Comparison of ENCODE assay signal across 8 cellular contexts in genomic region chr9:92764988-92765936, GRCh38. TPM values are rescaled to one million over a fixed set of nuclear protein-coding genes. Genes with fewer than 3 reads are reported as not detected.
DNase-seq lines count a peak whose midpoint lies in the region; ATAC-seq and TF ChIP-seq lines count a peak whose summit lies in the region.

No MANE protein-coding gene starts in this region.

- no peaks in the 10 kb centered on the region for H3K36me3 Mint-ChIP-seq in activated naive CD4-positive, alpha-beta T cell treated with anti-CD3 and anti-CD28 coated beads, Interleukin-2, amount 50 U/mL, for 24 hours

- intact Hi-C loops in testis (cut with DNase I; ENCODE audit: low total_unique reads) = no loop called here

- TF ChIP-seq POLR2A in NB4 (IDR thresholded peaks at IDR 0.05; ENCODE audit: extremely low read depth, insufficient read length) = peak; percentile 88
- peak; percentile 37 for TF ChIP-seq POLR2A in testis (IDR thresholded peaks at IDR 0.05)

- H3K27ac Mint-ChIP-seq in activated naive CD4-positive, alpha-beta T cell treated with anti-CD3 and anti-CD28 coated beads, Interleukin-2, amount 50 U/mL, for 24 hours = peak overlapping the region; percentile 96

- H3K27me3 ChIP-seq in testis = no peaks in the 10 kb centered on the region

- peak overlapping the region; percentile 88 for H3K4me3 Mint-ChIP-seq in activated naive CD4-positive, alpha-beta T cell treated with anti-CD3 and anti-CD28 coated beads, Interleukin-2, amount 50 U/mL, for 24 hours

- no peaks in the 10 kb centered on the region for H3K36me3 ChIP-seq in testis (ENCODE audit: low read depth, missing control alignments)

- DNase-seq in NB4 (ENCODE audit: low read depth) = peak; percentile 99
- peak; percentile 96 for DNase-seq in SK-N-DZ (ENCODE audit: low spot score)
- DNase-seq in glomerular visceral epithelial cell (ENCODE audit: extremely low spot score) = peak; percentile 98
- DNase-seq in omental fat pad (ENCODE audit: low spot score) = peak; percentile 87
- DNase-seq in testis = peak; percentile 98

- H3K9me3 ChIP-seq in testis = no peaks in the 10 kb centered on the region

- H3K4me3 ChIP-seq in NB4 (ENCODE audit: low read depth, low read length) (peak overlapping the region; percentile 77), testis (peak overlapping the region; percentile 87 to 97)

- TF ChIP-seq CTCF in GM12801 (IDR thresholded peaks at IDR 0.05; ENCODE audit: extremely low read depth, insufficient read length) = peak; percentile 52
- TF ChIP-seq CTCF in NB4 (IDR thresholded peaks at IDR 0.05; ENCODE audit: low read depth, low read length) = peak; percentile 79
- TF ChIP-seq CTCF in omental fat pad (IDR thresholded peaks at IDR 0.05) = peak in 2 of 3 donors; percentile 20 to 75
- peak; percentile 86 to 93 (median 89) for TF ChIP-seq CTCF in testis (IDR thresholded peaks at IDR 0.05)

- WGBS in testis, 2 donors = 1% methylated on average over 28 to 69 of the region's 75 CpGs

- no peaks in the 10 kb centered on the region for H3K9me3 Mint-ChIP-seq in activated naive CD4-positive, alpha-beta T cell treated with anti-CD3 and anti-CD28 coated beads, Interleukin-2, amount 50 U/mL, for 24 hours

- peaks cover 37% of the 10 kb centered on the region for H3K4me1 ChIP-seq in testis

- ATAC-seq in HG02588 (IDR thresholded peaks at IDR 0.05; ENCODE audit: unreplicated experiment) (peak; percentile 48), omental fat pad (ENCODE audit: low FRiP score) (peak; percentile 94)

- no peaks in the 10 kb centered on the region for H3K27me3 Mint-ChIP-seq in activated naive CD4-positive, alpha-beta T cell treated with anti-CD3 and anti-CD28 coated beads, Interleukin-2, amount 50 U/mL, for 24 hours

- H3K4me1 Mint-ChIP-seq in activated naive CD4-positive, alpha-beta T cell treated with anti-CD3 and anti-CD28 coated beads, Interleukin-2, amount 50 U/mL, for 24 hours = peaks cover 48% of the 10 kb centered on the region

- peak overlapping the region; percentile 99 to 100 for H3K27ac ChIP-seq in testis

RNA-seq across cellular contexts. Expression of gene BICD2, which starts 0.6 kb away (rescaled TPM):
- polyA plus RNA-seq in SK-N-DZ (2014; cell fraction: cytosol; rRNA removed) = 18.7 and 20.2 TPM in 2 replicates
- polyA plus RNA-seq in SK-N-DZ (2014; cell fraction: nucleus; rRNA removed) = 13.1 and 16.6 TPM in 2 replicates
- 10 to 100 TPM; 28.3 to 54.0 (median 44.2) TPM for total RNA-seq in omental fat pad
- total RNA-seq in testis = 10 to 100 TPM; 48.0 to 55.7 TPM
- 24.0 TPM for polyA plus RNA-seq in testis (ENCODE audit: insufficient read depth, low read depth, low replicate concordance)

Comparison
In these comparisons a context has a peak if more than half of its experiments do, and no peak if none do; other contexts are left out.
1. Peak in every context shown above with its lines: DNase-seq, ATAC-seq, H3K4me3 ChIP-seq and H3K27ac ChIP-seq.